In the genomic region with DNA sequence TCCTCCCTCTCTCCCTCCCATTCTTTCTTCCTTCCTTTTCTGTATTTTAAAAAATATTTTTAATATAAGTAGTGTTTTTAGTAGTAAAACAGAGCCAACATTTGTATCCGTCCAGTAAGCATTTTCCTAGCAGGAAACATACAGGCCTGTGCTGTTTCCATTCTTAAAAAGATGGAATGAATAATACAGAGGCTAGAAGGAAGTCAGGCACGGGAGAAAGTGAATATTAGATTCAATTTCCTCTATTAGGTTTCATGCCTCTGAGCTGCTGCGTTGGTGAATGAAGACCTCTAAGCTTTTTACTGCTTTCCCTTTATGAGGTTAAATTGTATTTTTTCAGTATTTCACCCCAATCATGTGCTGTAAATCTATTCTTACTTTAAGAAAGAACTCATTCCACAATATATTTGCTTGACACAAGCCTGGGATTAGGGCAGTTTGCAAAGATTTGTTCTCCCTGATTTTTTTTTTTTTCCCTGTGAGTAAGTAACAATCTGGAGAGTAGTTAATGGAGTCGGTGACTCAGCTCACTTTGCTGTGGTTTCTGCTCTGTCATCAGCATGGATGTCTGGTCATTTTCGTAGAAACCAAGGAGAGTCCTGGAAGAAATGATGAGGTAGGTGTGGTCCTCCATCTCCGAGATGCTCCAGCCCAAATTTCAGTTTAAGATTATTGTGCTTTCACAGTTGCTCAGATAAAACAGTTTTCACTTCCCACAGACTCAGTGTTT, we compare ENCODE assay signal across 7 cellular contexts.
A peak's percentile ranks its signal among the peaks of the same experiment; 100 is the strongest.
DNase-seq lines count a peak whose midpoint lies in the region; ATAC-seq, FAIRE-seq and TF ChIP-seq lines count a peak whose summit lies in the region.

No MANE protein-coding gene starts in this region.

- no peaks in the 10 kb centered on the region for H3K9me1 ChIP-seq in keratinocyte (ENCODE audit: control insufficient read depth, extremely low read depth, insufficient read depth, low read length)

- ATAC-seq in body of pancreas = peak; percentile 68
- no peak for ATAC-seq in GM19463 (IDR thresholded peaks at IDR 0.05; ENCODE audit: unreplicated experiment)
- no peak for ATAC-seq in HG03139 (IDR thresholded peaks at IDR 0.05; ENCODE audit: unreplicated experiment)

- FAIRE-seq in keratinocyte (lab: Jason Lieb, UNC) (peak; percentile 95), small intestine (lab: Jason Lieb, UNC) (no peak)

- peak in 1 of 2 donors; percentile 74 for TF ChIP-seq EP300 in tibial nerve (IDR thresholded peaks at IDR 0.05)

- H3K4me3 ChIP-seq in body of pancreas (no peak overlapping the region), keratinocyte (ENCODE audit: control insufficient read depth in 2 of 3, extremely low read depth in 1 of 3, insufficient read depth in 2 of 3, low read depth in 1 of 3, low read length in 3 of 3) (no peak overlapping the region), tibial nerve (peak overlapping the region in 1 of 4 donors; percentile 12), small intestine (ENCODE audit: low read depth in 1 of 2, low read length in 2 of 2) (no peak overlapping the region)

- 26 to 31% methylated on average over 6 of the region's 6 CpGs for WGBS in body of pancreas, 2 donors
- 10% methylated on average over 6 of the region's 6 CpGs for WGBS in tibial nerve, 2 donors
- 23 to 38% (median 37%) methylated on average over 6 of the region's 6 CpGs for WGBS in small intestine, 3 donors

- H3K9me3 ChIP-seq in body of pancreas = no peaks in the 10 kb centered on the region
- no peaks in the 10 kb centered on the region for H3K9me3 ChIP-seq in keratinocyte (ENCODE audit: control insufficient read depth, low read depth, low read length)
- no peaks in the 10 kb centered on the region for H3K9me3 ChIP-seq in tibial nerve
- H3K9me3 ChIP-seq in small intestine (ENCODE audit: control insufficient read depth, low read depth) = no peaks in the 10 kb centered on the region

- no peaks in the 10 kb centered on the region for H4K20me1 ChIP-seq in keratinocyte (ENCODE audit: control insufficient read depth, extremely low read depth, insufficient read depth, low read length)

- H3K79me2 ChIP-seq in keratinocyte (ENCODE audit: control insufficient read depth, insufficient read depth, low read length) = no peaks in the 10 kb centered on the region

- H3K9ac ChIP-seq in keratinocyte (ENCODE audit: control insufficient read depth, extremely low read depth, insufficient read depth, low read length) = peak overlapping the region; percentile 6

- H3K36me3 ChIP-seq in body of pancreas (replicated peaks in 1 of 2; ENCODE audit: insufficient read depth in 1 of 2, low read depth in 2 of 2) (no peaks in the 10 kb centered on the region), keratinocyte (ENCODE audit: control insufficient read depth in 2 of 2, extremely low read depth in 1 of 2, insufficient read depth in 2 of 2, low read length in 2 of 2) (no peaks in the 10 kb centered on the region), tibial nerve (no peaks in the 10 kb centered on the region), small intestine (ENCODE audit: control insufficient read depth in 2 of 2, insufficient read depth in 2 of 2, low read length in 2 of 2) (no peaks in the 10 kb centered on the region)

- H3K27me3 ChIP-seq in body of pancreas (no peaks in the 10 kb centered on the region), keratinocyte (ENCODE audit: control insufficient read depth, extremely low read depth, insufficient read depth, low read length) (peaks cover 4% of the 10 kb centered on the region), tibial nerve (no peaks in the 10 kb centered on the region), small intestine (ENCODE audit: control insufficient read depth in 2 of 2, insufficient read depth in 2 of 2, low read length in 2 of 2) (peaks cover 0 to under 1% of the 10 kb centered on the region in 2 donors)

- H3K4me1 ChIP-seq in body of pancreas = no peaks in the 10 kb centered on the region
- H3K4me1 ChIP-seq in keratinocyte (ENCODE audit: control insufficient read depth, extremely low read depth, insufficient read depth, low read length) = peaks cover 4% of the 10 kb centered on the region
- H3K4me1 ChIP-seq in tibial nerve = peaks cover 0 to 18% (median 6%) of the 10 kb centered on the region in 4 donors
- no peaks in the 10 kb centered on the region for H3K4me1 ChIP-seq in small intestine (ENCODE audit: control insufficient read depth in 2 of 2, insufficient read depth in 1 of 2, low read depth in 1 of 2, low read length in 1 of 2)

- peak overlapping the region; percentile 46 for H3K4me2 ChIP-seq in keratinocyte (ENCODE audit: control insufficient read depth, extremely low read depth, insufficient read depth, low read depth, low read length)

- intact Hi-C loops in body of pancreas (cut with DNase I) = loop anchor here (10.0 kb wide), 1 partner anchor 1396 kb away; no protein-coding TSS in a partner anchor

- TF ChIP-seq POLR2A in body of pancreas (IDR thresholded peaks at IDR 0.05) = no peak
- TF ChIP-seq POLR2A in tibial nerve (IDR thresholded peaks at IDR 0.05) = no peak

- TF ChIP-seq CTCF in body of pancreas (IDR thresholded peaks at IDR 0.05) (no peak), keratinocyte (optimal IDR thresholded peaks at IDR 0.05 in 1 of 3, IDR thresholded peaks at IDR 0.05 in 1 of 3, conservative IDR thresholded peaks at IDR 0.05 in 1 of 3; ENCODE audit: extremely low read depth in 1 of 3, insufficient read depth in 2 of 3, low read length in 3 of 3) (no peak), tibial nerve (IDR thresholded peaks at IDR 0.05) (no peak)

- peak overlapping the region in 3 of 4 donors; percentile 39 to 69 (median 41) for H3K27ac ChIP-seq in body of pancreas
- H3K27ac ChIP-seq in keratinocyte (ENCODE audit: control insufficient read depth, insufficient read depth, low read length) = peak overlapping the region; percentile 60
- peak overlapping the region; percentile 61 to 88 (median 75) for H3K27ac ChIP-seq in tibial nerve
- peak overlapping the region in 1 of 2 donors; percentile 60 for H3K27ac ChIP-seq in small intestine (ENCODE audit: low read depth in 1 of 2, low read length in 1 of 2)

- peak overlapping the region; percentile 32 for H2AFZ ChIP-seq in keratinocyte (ENCODE audit: control insufficient read depth, low read length)

- DNase-seq in LoVo (ENCODE audit: low spot score) (peak; percentile 50), body of pancreas (peak in 1 of 4 donors; percentile 25), keratinocyte (ENCODE audit: low read depth, low spot score) (peak; percentile 9), tibial nerve (ENCODE audit: low spot score in 2 of 2) (no peak), small intestine (no peak)

- dilution Hi-C loops in keratinocyte (cut with MboI; ENCODE audit: extremely low pct_ligation_motif_present, low sequenced_read_pairs) = no loop called here

Comparison
In these comparisons a context has a peak if more than half of its experiments do, and no peak if none do; other contexts are left out.
1. DNase-seq: peak in LoVo (single experiment) and keratinocyte (single experiment); none in tibial nerve (0 of 2) and small intestine (single experiment).